ENCODE assay signal across 17 cellular contexts in the genomic region with DNA sequence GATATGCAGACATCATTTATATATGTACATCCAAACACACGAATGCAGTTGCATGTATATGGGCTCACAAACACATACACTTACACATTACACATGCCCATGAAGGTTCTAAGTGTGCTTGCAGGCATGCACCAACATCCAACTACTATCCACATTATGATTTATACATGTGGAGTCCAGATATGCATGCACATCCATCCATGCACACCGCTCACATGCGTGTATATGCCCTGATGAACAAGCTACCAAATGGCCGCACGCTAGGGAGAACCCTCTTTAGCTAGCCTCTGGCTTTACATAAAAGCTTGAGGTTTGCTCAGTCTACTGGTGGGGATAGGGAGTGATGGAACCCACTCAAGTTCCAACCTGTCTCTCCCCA. TPM values are rescaled to one million over a fixed set of nuclear protein-coding genes. Genes with fewer than 3 reads are reported as not detected.
"Had no signal": no experiment of that assay in that cellular context is flagged by ENCODE, and none has a peak within 500 bp of the region (broad histone marks: within the 10 kb centered on the region; RNA-seq: fewer than 3 reads in every experiment).

No MANE protein-coding gene starts in this region.

- H3K9me3 ChIP-seq: adrenal gland, gastroesophageal sphincter, thoracic aorta had no signal

- DNase-seq: activated CD4-positive, alpha-beta T cell treated with anti-CD3 and anti-CD28 coated beads, Interleukin-2, amount 50 U/mL, for 4 hours; activated naive CD4-positive, alpha-beta T cell treated with anti-CD3 and anti-CD28 coated beads, Interleukin-2, amount 50 U/mL, for 16 hours; activated T-cell treated with anti-CD3 and anti-CD28 coated beads, Interleukin-2, amount 50 U/mL, for 1 hour; cortex of kidney; effector memory CD4-positive, alpha-beta T cell; stimulated activated CD4-positive, alpha-beta T cell treated with anti-CD3 and anti-CD28 coated beads, Interleukin-4, amount 100 ng/mL, for 1 hour; stimulated activated CD8-positive, alpha-beta memory T cell treated with anti-CD3 and anti-CD28 coated beads, Interleukin-4, amount 100 ng/mL, for 48 hours had no signal

- ATAC-seq: activated CD4-positive, CD25-positive, alpha-beta regulatory T cell treated with anti-CD3 and anti-CD28 coated beads, Interleukin-2, amount 50 U/mL, for 24 hours; gastroesophageal sphincter; left lobe of liver had no signal

- H3K27me3 ChIP-seq: adrenal gland, gastroesophageal sphincter had no signal

- H3K4me3 ChIP-seq: adrenal gland, gastroesophageal sphincter, thoracic aorta had no signal

- H3K36me3 ChIP-seq: adrenal gland had no signal

RNA-seq across cellular contexts. Expression of a gene that starts 8.5 kb away (rescaled TPM):
- total RNA-seq: left lobe of liver, thoracic aorta had no signal

RNA-seq across cellular contexts. Expression of a gene that starts 17.8 kb away (rescaled TPM):
- total RNA-seq: epithelial cell of proximal tubule; gastroesophageal sphincter; left lobe of liver; osteocyte; pulmonary artery endothelial cell; T-helper 2 cell treated with Interferon-gamma antibody and Interleukin-4, amounts not matched to agents 100 ng/mL and 5 ng/mL, for 36 hours; thoracic aorta had no signal
- polyA plus RNA-seq: neural cell had no signal

RNA-seq across cellular contexts. Expression of a gene that starts 26.3 kb away (rescaled TPM):
- total RNA-seq: epithelial cell of proximal tubule; osteocyte; T-helper 2 cell treated with Interferon-gamma antibody and Interleukin-4, amounts not matched to agents 100 ng/mL and 5 ng/mL, for 36 hours had no signal
- polyA plus RNA-seq: neural cell had no signal

RNA-seq across cellular contexts. Expression of a gene that starts 59.1 kb away (rescaled TPM):
- polyA plus RNA-seq: neural cell had no signal
